ENCODE assay signal across 8 cellular contexts in the genomic region with DNA sequence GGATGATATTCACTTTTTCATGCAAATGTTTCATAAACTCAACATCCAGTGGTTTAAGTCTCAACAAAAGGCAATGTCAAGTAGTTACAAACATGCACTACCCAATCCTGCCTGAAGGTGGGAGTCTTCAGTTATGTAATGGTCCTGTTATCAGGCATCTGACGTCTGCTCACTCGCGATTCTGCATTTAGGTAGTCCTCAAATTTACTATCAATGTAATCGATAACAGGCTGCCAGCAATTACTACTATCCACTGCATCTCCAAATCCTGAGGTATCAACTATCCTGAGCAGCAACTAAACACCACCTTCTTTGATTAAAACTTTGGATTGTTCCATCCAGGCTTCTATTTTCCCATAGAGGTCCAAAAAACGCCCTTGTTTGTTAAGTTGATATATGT. TPM values are rescaled to one million over a fixed set of nuclear protein-coding genes. Genes with fewer than 3 reads are reported as not detected.
DNase-seq lines count a peak whose midpoint lies in the region; ATAC-seq and TF ChIP-seq lines count a peak whose summit lies in the region.

No MANE protein-coding gene starts in this region.

- H3K4me1 ChIP-seq in SK-N-SH (ENCODE audit: control insufficient read depth in 1 of 2, insufficient read depth in 2 of 2, low read depth in 1 of 2, low read length in 1 of 2), result no peaks in the 10 kb centered on the region

- no peaks in the 10 kb centered on the region for H3K79me2 ChIP-seq in SK-N-SH (ENCODE audit: insufficient read depth)

- peak; percentile 56 for DNase-seq in EH (ENCODE audit: low read depth)
- peak; percentile 73 for DNase-seq in KG1 (lab: John Stamatoyannopoulos, UW)
- DNase-seq in SK-N-SH, result peak; percentile 55
- peak; percentile 7 to 71 for DNase-seq in T47D (ENCODE audit: low read depth in 1 of 2, low spot score in 1 of 2)
- peak; percentile 50 for DNase-seq in left lobe of liver (ENCODE audit: low spot score)
- peak in 2 of 3 experiments; percentile 3 to 14 for DNase-seq in stimulated activated CD4-positive, alpha-beta T cell treated with anti-CD3 and anti-CD28 coated beads, TNF-alpha, amount 100 ng/mL, for 4 hours (ENCODE audit: low read depth in 3 of 3)

- no peak overlapping the region for H3K27ac ChIP-seq in SK-N-SH (ENCODE audit: low read depth in 2 of 2, low read length in 1 of 2)

- TF ChIP-seq CTCF in SK-N-SH (IDR thresholded peaks at IDR 0.05), result peak; percentile 73

- CTCF ChIA-PET in SK-N-SH (lab: Yijun Ruan, JAX), result interaction anchor here (0.6 to 3.4 kb wide), 7 partner anchors 8 to 1146 kb away, joined by 3 to 14 read pairs (median 4); no protein-coding TSS in a partner anchor

- H3F3A ChIP-seq in SK-N-SH (replicated peaks; ENCODE audit: insufficient read depth), result no peaks in the 10 kb centered on the region

- H3K9me3 ChIP-seq in SK-N-SH, result no peaks in the 10 kb centered on the region

- H3K36me3 ChIP-seq in SK-N-SH (replicated peaks in 1 of 2; ENCODE audit: control insufficient read depth in 1 of 2, insufficient read depth in 2 of 2, low read length in 1 of 2), result no peaks in the 10 kb centered on the region

- H3K9me2 ChIP-seq in SK-N-SH, result no peaks in the 10 kb centered on the region

- H4K20me1 ChIP-seq in SK-N-SH (ENCODE audit: insufficient read depth), result no peaks in the 10 kb centered on the region

- peaks cover 48% of the 10 kb centered on the region for H3K27me3 ChIP-seq in SK-N-SH (ENCODE audit: insufficient read depth)

- no peak overlapping the region for H3K4me2 ChIP-seq in SK-N-SH

- POLR2A ChIA-PET in SK-N-SH (lab: Yijun Ruan, JAX), result no interaction called here

- peak overlapping the region in 1 of 2 experiments; percentile 14; a peak in 1 of 4 replicates for H3K4me3 ChIP-seq in SK-N-SH (ENCODE audit: low read depth in 2 of 2, low read length in 1 of 2)

- TF ChIP-seq RAD21 in SK-N-SH (IDR thresholded peaks at IDR 0.05; ENCODE audit: low read length), result peak; percentile 64

- ATAC-seq in left lobe of liver (peak; percentile 77), GM18873 (IDR thresholded peaks at IDR 0.05; ENCODE audit: low FRiP score, unreplicated experiment) (no peak), HG03159 (IDR thresholded peaks at IDR 0.05; ENCODE audit: unreplicated experiment) (no peak)

- TF ChIP-seq EP300 in SK-N-SH (IDR thresholded peaks at IDR 0.05; ENCODE audit: borderline replicate concordance in 1 of 2, low read depth in 1 of 2, low read length in 1 of 2), result no peak

- WGBS in SK-N-SH (ENCODE audit: low lambda C conversion rate), result 0% methylated on average over 5 of the region's 5 CpGs

- no peak overlapping the region for H3K9ac ChIP-seq in SK-N-SH

- in situ Hi-C loops in T47D (cut with HindIII; ENCODE audit: low pct_unique_long_range_greater_than_20kb, low sequenced_read_pairs), result no loop called here

- no peak overlapping the region for H2AFZ ChIP-seq in SK-N-SH (ENCODE audit: low read depth)

TF ChIP-seq in SK-N-SH, 30 proteins besides CTCF, POLR2A, EP300 and RAD21:
- no peak for TF ChIP-seq USF2 (IDR thresholded peaks at IDR 0.05; ENCODE audit: borderline replicate concordance, low read depth, low read length)
- no peak for TF ChIP-seq TEAD4 (IDR thresholded peaks at IDR 0.05; ENCODE audit: borderline replicate concordance, insufficient read depth)
- TF ChIP-seq TAF1 (IDR thresholded peaks at IDR 0.05; ENCODE audit: borderline replicate concordance, low read depth, low read length), result no peak
- no peak for TF ChIP-seq RCOR1 (IDR thresholded peaks at IDR 0.05; ENCODE audit: low read length)
- TF ChIP-seq NFIC (IDR thresholded peaks at IDR 0.05; ENCODE audit: borderline replicate concordance), result no peak
- TF ChIP-seq ELF1 (IDR thresholded peaks at IDR 0.05), result no peak
- TF ChIP-seq FOSL2 (IDR thresholded peaks at IDR 0.05; ENCODE audit: borderline replicate concordance, low read depth), result no peak
- TF ChIP-seq RXRA (IDR thresholded peaks at IDR 0.05; ENCODE audit: borderline replicate concordance, low read depth), result no peak
- TF ChIP-seq GATA2 (CRISPR knock-in tag; IDR thresholded peaks at IDR 0.05), result peak; percentile 41
- TF ChIP-seq, protein P1, sequence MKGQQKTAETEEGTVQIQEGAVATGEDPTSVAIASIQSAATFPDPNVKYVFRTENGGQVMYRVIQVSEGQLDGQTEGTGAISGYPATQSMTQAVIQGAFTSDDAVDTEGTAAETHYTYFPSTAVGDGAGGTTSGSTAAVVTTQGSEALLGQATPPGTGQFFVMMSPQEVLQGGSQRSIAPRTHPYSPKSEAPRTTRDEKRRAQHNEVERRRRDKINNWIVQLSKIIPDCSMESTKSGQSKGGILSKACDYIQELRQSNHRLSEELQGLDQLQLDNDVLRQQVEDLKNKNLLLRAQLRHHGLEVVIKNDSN (IDR thresholded peaks at IDR 0.05; ENCODE audit: borderline replicate concordance, low read depth), result no peak
- TF ChIP-seq SIN3A (IDR thresholded peaks at IDR 0.05; ENCODE audit: borderline replicate concordance, low read depth, low read length), result no peak
- TF ChIP-seq SMC3 (IDR thresholded peaks at IDR 0.05; ENCODE audit: low read depth, low read length), result peak; percentile 16; the same call in 1 of the 2 replicates

RNA-seq across cellular contexts. Expression of gene NLRP12, which starts 51.2 kb away (rescaled TPM):
- polyA plus RNA-seq in SK-N-SH (2012; rRNA removed), result 0.02 and 0.05 TPM in 2 replicates
- 0.01 TPM in 2 replicates for polyA plus RNA-seq in SK-N-SH (2012; cell fraction: cytosol; rRNA removed)
- polyA plus RNA-seq in SK-N-SH (2012; cell fraction: nucleus; rRNA removed), result 0.05 TPM in 1 of 2 replicates, not detected in the other
- total RNA-seq in left lobe of liver, result 0.28 TPM

Comparison
In these comparisons a context has a peak if more than half of its experiments do, and no peak if none do; other contexts are left out.
1. DNase-seq: peak in every context shown above with its lines; median percentile 73 in KG1; 56 in EH; 55 in SK-N-SH; 50 in left lobe of liver; 39 in T47D; 8 in stimulated activated CD4-positive, alpha-beta T cell treated with anti-CD3 and anti-CD28 coated beads, TNF-alpha, amount 100 ng/mL, for 4 hours.